Comparison of ENCODE assay signal across 26 cellular contexts in genomic region chr16:4798456-4798855, GRCh38. TPM values are rescaled to one million over a fixed set of nuclear protein-coding genes. Genes with fewer than 3 reads are reported as not detected.
"Had no signal": no experiment of that assay in that cellular context is flagged by ENCODE, and none has a peak within 500 bp of the region (broad histone marks: within the 10 kb centered on the region; RNA-seq: fewer than 3 reads in every experiment).

No MANE protein-coding gene starts in this region.

- H3K4me3 Mint-ChIP-seq: activated CD4-positive, alpha-beta memory T cell treated with anti-CD3 and anti-CD28 coated beads for 36 hours; activated CD4-positive, alpha-beta T cell treated with anti-CD3 and anti-CD28 coated beads, Interleukin-2, amount 10 ng/mL, durations not matched to agents 7 days and 5 days; activated naive CD4-positive, alpha-beta T cell treated with anti-CD3 and anti-CD28 coated beads, Interleukin-2, amount 10 ng/mL, durations not matched to agents 7 days and 5 days; activated naive CD8-positive, alpha-beta T cell treated with anti-CD3 and anti-CD28 coated beads for 36 hours; activated T-cell treated with anti-CD3 and anti-CD28 coated beads, Interleukin-2, amount 50 U/mL, for 72 hours had no signal

- H3K36me3 Mint-ChIP-seq: activated CD4-positive, alpha-beta memory T cell treated with anti-CD3 and anti-CD28 coated beads for 36 hours; activated naive CD4-positive, alpha-beta T cell treated with anti-CD3 and anti-CD28 coated beads, Interleukin-2, amount 10 ng/mL, durations not matched to agents 7 days and 5 days; activated naive CD8-positive, alpha-beta T cell treated with anti-CD3 and anti-CD28 coated beads for 36 hours; T-cell had no signal

- H3K9me3 Mint-ChIP-seq: activated CD4-positive, alpha-beta memory T cell treated with anti-CD3 and anti-CD28 coated beads for 36 hours; activated CD4-positive, alpha-beta T cell treated with anti-CD3 and anti-CD28 coated beads, Interleukin-2, amount 10 ng/mL, durations not matched to agents 7 days and 5 days; activated naive CD4-positive, alpha-beta T cell treated with anti-CD3 and anti-CD28 coated beads, Interleukin-2, amount 10 ng/mL, durations not matched to agents 7 days and 5 days; activated naive CD8-positive, alpha-beta T cell treated with anti-CD3 and anti-CD28 coated beads for 36 hours; activated T-cell treated with anti-CD3 and anti-CD28 coated beads, Interleukin-2, amount 50 U/mL, for 72 hours; activated T-helper 2 cell treated with anti-CD3 and anti-CD28 coated beads, Interferon-gamma antibody, Interleukin-2, Interleukin-4, amounts not matched to agents 10 μg/mL and 5 μg/mL and 100 μg/mL, durations not matched to agents 14 hours and 24 hours and 36 hours; T-cell had no signal

- H3K27me3 Mint-ChIP-seq: activated CD4-positive, alpha-beta memory T cell treated with anti-CD3 and anti-CD28 coated beads for 36 hours; activated CD4-positive, alpha-beta T cell treated with anti-CD3 and anti-CD28 coated beads, Interleukin-2, amount 10 ng/mL, durations not matched to agents 7 days and 5 days; activated naive CD4-positive, alpha-beta T cell treated with anti-CD3 and anti-CD28 coated beads, Interleukin-2, amount 10 ng/mL, durations not matched to agents 7 days and 5 days; activated naive CD8-positive, alpha-beta T cell treated with anti-CD3 and anti-CD28 coated beads for 36 hours; T-cell had no signal

- DNase-seq: activated CD4-positive, alpha-beta memory T cell treated with anti-CD3 and anti-CD28 coated beads for 36 hours; activated CD4-positive, alpha-beta T cell treated with anti-CD3 and anti-CD28 coated beads, Interleukin-2, amount 10 ng/mL, durations not matched to agents 7 days and 5 days; activated CD4-positive, CD25-positive, alpha-beta regulatory T cell; activated CD8-positive, alpha-beta memory T cell treated with anti-CD3 and anti-CD28 coated beads, Interleukin-2, amount 50 U/mL, for 4 hours; activated gamma-delta T cell treated with Interleukin-2 at 50 U/mL for 16 hours; activated naive CD4-positive, alpha-beta T cell treated with anti-CD3 and anti-CD28 coated beads, Interleukin-2, amount 10 ng/mL, durations not matched to agents 7 days and 5 days; activated naive CD8-positive, alpha-beta T cell treated with anti-CD3 and anti-CD28 coated beads for 36 hours; activated T-cell treated with anti-CD3 and anti-CD28 coated beads, Interleukin-2, amount 50 U/mL, for 72 hours; brain microvascular endothelial cell; Kasumi-1; KBM-7; NCI-H1105 treated with DMSO at 0.1 percent for 48 hours; NCI-H1436 treated with DMSO at 0.1 percent for 48 hours; NCI-H187; NCI-H2081; NCI-H510A treated with DMSO at 0.1 percent for 48 hours; NCI-H69; PC-3; SIG-M5; T-cell; T-helper 2 cell had no signal

- H3K27ac Mint-ChIP-seq: activated CD4-positive, alpha-beta memory T cell treated with anti-CD3 and anti-CD28 coated beads for 36 hours; activated CD4-positive, alpha-beta T cell treated with anti-CD3 and anti-CD28 coated beads, Interleukin-2, amount 10 ng/mL, durations not matched to agents 7 days and 5 days; activated naive CD4-positive, alpha-beta T cell treated with anti-CD3 and anti-CD28 coated beads, Interleukin-2, amount 10 ng/mL, durations not matched to agents 7 days and 5 days; activated naive CD8-positive, alpha-beta T cell treated with anti-CD3 and anti-CD28 coated beads for 36 hours; activated T-cell treated with anti-CD3 and anti-CD28 coated beads, Interleukin-2, amount 50 U/mL, for 72 hours; activated T-helper 2 cell treated with anti-CD3 and anti-CD28 coated beads, Interferon-gamma antibody, Interleukin-2, Interleukin-4, amounts not matched to agents 10 μg/mL and 5 μg/mL and 100 μg/mL, durations not matched to agents 14 hours and 24 hours and 36 hours had no signal

- FAIRE-seq: RCC 7860 had no signal

- ATAC-seq: activated T-cell treated with anti-CD3 and anti-CD28 coated beads, Interleukin-2, amount 50 U/mL, for 72 hours; PC-3; T-cell had no signal

- H3K27ac ChIP-seq: brain microvascular endothelial cell, cardiac muscle cell, VCaP had no signal

- H3K27me3 ChIP-seq: brain microvascular endothelial cell, cardiac muscle cell had no signal

- H3K4me3 ChIP-seq: cardiac muscle cell had no signal

RNA-seq across cellular contexts. Expression of gene SMIM22, which starts 3.3 kb away (rescaled TPM):
- total RNA-seq: activated CD4-positive, alpha-beta memory T cell treated with anti-CD3 and anti-CD28 coated beads for 36 hours; activated CD4-positive, alpha-beta T cell treated with anti-CD3 and anti-CD28 coated beads, Interleukin-2, amount 10 ng/mL, durations not matched to agents 7 days and 5 days; activated naive CD8-positive, alpha-beta T cell treated with anti-CD3 and anti-CD28 coated beads for 36 hours; activated T-cell treated with anti-CD3 and anti-CD28 coated beads, Interleukin-2, amount 50 U/mL, for 72 hours; activated T-helper 2 cell treated with anti-CD3 and anti-CD28 coated beads, Interferon-gamma antibody, Interleukin-2, Interleukin-4, amounts not matched to agents 10 μg/mL and 5 μg/mL and 100 μg/mL, durations not matched to agents 14 hours and 24 hours and 36 hours; cardiac muscle cell; PC-3; T-cell had no signal

RNA-seq across cellular contexts. Expression of gene SEPTIN12, which starts 10.3 kb away (rescaled TPM):
- total RNA-seq: activated CD4-positive, alpha-beta memory T cell treated with anti-CD3 and anti-CD28 coated beads for 36 hours; activated CD4-positive, alpha-beta T cell treated with anti-CD3 and anti-CD28 coated beads, Interleukin-2, amount 10 ng/mL, durations not matched to agents 7 days and 5 days; activated naive CD8-positive, alpha-beta T cell treated with anti-CD3 and anti-CD28 coated beads for 36 hours; activated T-cell treated with anti-CD3 and anti-CD28 coated beads, Interleukin-2, amount 50 U/mL, for 72 hours; activated T-helper 2 cell treated with anti-CD3 and anti-CD28 coated beads, Interferon-gamma antibody, Interleukin-2, Interleukin-4, amounts not matched to agents 10 μg/mL and 5 μg/mL and 100 μg/mL, durations not matched to agents 14 hours and 24 hours and 36 hours; PC-3; T-cell had no signal
- polyA plus RNA-seq: adipose tissue had no signal
